In genomic region chr7:39338716-39339115, GRCh38 we compare ENCODE assay signal across 35 cellular contexts.
"Had no signal": no experiment of that assay in that cellular context is flagged by ENCODE, and none has a peak within 500 bp of the region (broad histone marks: within the 10 kb centered on the region; RNA-seq: fewer than 3 reads in every experiment).

No MANE protein-coding gene starts in this region.

- ATAC-seq: activated CD8-positive, alpha-beta memory T cell treated with anti-CD3 and anti-CD28 coated beads, Interleukin-2, amount 10 ng/mL, durations not matched to agents 7 days and 5 days; activated naive CD8-positive, alpha-beta T cell treated with anti-CD3 and anti-CD28 coated beads, Interleukin-2, amount 50 U/mL, for 24 hours had no signal

- H3K36me3 ChIP-seq: Peyer's patch, SJSA1, WERI-Rb-1 had no signal

- H3K27me3 ChIP-seq: Peyer's patch, SJSA1 had no signal

- H3K4me3 ChIP-seq: Peyer's patch, SJSA1 had no signal

- DNase-seq: activated CD4-positive, alpha-beta memory T cell treated with anti-CD3 and anti-CD28 coated beads, Interleukin-2, amount 10 ng/mL, durations not matched to agents 7 days and 5 days; activated CD4-positive, alpha-beta T cell treated with anti-CD3 and anti-CD28 coated beads for 1 hour; activated CD4-positive, alpha-beta T cell treated with anti-CD3 and anti-CD28 coated beads for 48 hours; activated CD4-positive, CD25-positive, alpha-beta regulatory T cell; activated CD8-positive, alpha-beta memory T cell treated with anti-CD3 and anti-CD28 coated beads for 24 hours; activated CD8-positive, alpha-beta memory T cell treated with anti-CD3 and anti-CD28 coated beads, Interleukin-2, amount 10 ng/mL, durations not matched to agents 7 days and 5 days; activated CD8-positive, alpha-beta memory T cell treated with anti-CD3 and anti-CD28 coated beads, Interleukin-2, amount 50 U/mL, for 48 hours; activated effector memory CD4-positive, alpha-beta T cell treated with Interleukin-2 at 50 U/mL for 16 hours; activated naive CD4-positive, alpha-beta T cell treated with anti-CD3 and anti-CD28 coated beads, Interleukin-2, amount 10 ng/mL, durations not matched to agents 7 days and 5 days; activated naive CD8-positive, alpha-beta T cell treated with anti-CD3 and anti-CD28 coated beads, Interleukin-2, amount 50 U/mL, for 24 hours; activated T-cell treated with anti-CD3 and anti-CD28 coated beads, Interleukin-2, amount 50 U/mL, for 48 hours; anterior cingulate cortex; caudate nucleus; cerebellar nuclear complex; NCI-H1092 treated with DMSO at 0.1 percent for 48 hours; NCI-H1417; NCI-H146; NCI-H187; NCI-H2029 treated with DMSO at 0.1 percent for 48 hours; NCI-H2107; NCI-H226; NCI-H446 treated with DMSO at 0.1 percent for 48 hours; NCI-H524; NCI-H69; NCI-H82; Peyer's patch; RPMI8226; SHP77 treated with DMSO at 0.1 percent for 48 hours; SW 1271; T-helper 1 cell; T-helper 2 cell; T1000; WERI-Rb-1 had no signal

- H3K4me1 ChIP-seq: Peyer's patch had no signal

- FAIRE-seq: bronchial epithelial cell had no signal

- H3K27ac ChIP-seq: Peyer's patch, SJSA1, WERI-Rb-1 had no signal

- H3K9me3 ChIP-seq: Peyer's patch, SJSA1 had no signal
